21 cellular contexts compared by ENCODE assay signal in genomic region chr2:129015886-129016285, GRCh38.
"Had no signal": no experiment of that assay in that cellular context is flagged by ENCODE, and none has a peak within 500 bp of the region (broad histone marks: within the 10 kb centered on the region; RNA-seq: fewer than 3 reads in every experiment).

No MANE protein-coding gene starts in this region.

- DNase-seq: colonic mucosa; cortex of kidney; effector CD8-positive, alpha-beta T cell; effector memory CD8-positive, alpha-beta T cell; endodermal cell; erythroblast; foreskin keratinocyte; head of caudate nucleus; heart right ventricle; hippocampal formation; left colon; left lung; left ventricle myocardium superior; lower lobe of right lung; mesenchymal stem cell; mucosa of descending colon; naive B cell; naive thymus-derived CD8-positive, alpha-beta T cell had no signal

- H3K27ac ChIP-seq: colonic mucosa, epithelial cell of prostate, foreskin keratinocyte, gastroesophageal sphincter, heart right ventricle, left lung, lower lobe of right lung had no signal

- H3K9me3 ChIP-seq: colonic mucosa, gastroesophageal sphincter, heart right ventricle, left lung, lower lobe of right lung, mucosa of descending colon had no signal

- H3K4me1 ChIP-seq: colonic mucosa, foreskin keratinocyte, gastroesophageal sphincter, heart right ventricle, left lung, lower lobe of right lung had no signal

- ATAC-seq: effector memory CD8-positive, alpha-beta T cell; esophagus mucosa; foreskin keratinocyte; gastroesophageal sphincter; heart right ventricle; left colon; left lung; left ventricle myocardium superior; lower lobe of right lung; mucosa of descending colon; naive thymus-derived CD8-positive, alpha-beta T cell had no signal

- H3K27me3 ChIP-seq: colonic mucosa, foreskin keratinocyte, gastroesophageal sphincter, left lung had no signal

- H3K36me3 ChIP-seq: colonic mucosa, gastroesophageal sphincter, heart right ventricle, left lung, lower lobe of right lung had no signal

- H3K4me3 ChIP-seq: colonic mucosa, gastroesophageal sphincter, heart right ventricle, left lung, lower lobe of right lung, mucosa of descending colon had no signal
